Comparison of ENCODE assay signal across 1 cellular context in genomic region chr9:133715295-133715865, GRCh38.
TF ChIP-seq lines count a peak whose summit lies in the region.

No MANE protein-coding gene starts in this region.

TF ChIP-seq in H1, 55 proteins besides CTCF, POLR2A, EP300 and RAD21 (continued from another document):
- no peak for TF ChIP-seq E2F6 (IDR thresholded peaks at IDR 0.05)
- no peak for TF ChIP-seq ASH2L (IDR thresholded peaks at IDR 0.05; ENCODE audit: low read length)
- no peak for TF ChIP-seq SIRT6 (IDR thresholded peaks at IDR 0.05; ENCODE audit: low read length)
- no peak for TF ChIP-seq YY1 (IDR thresholded peaks at IDR 0.05; ENCODE audit: low read depth, low read length)
- no peak for TF ChIP-seq SRF (IDR thresholded peaks at IDR 0.05; ENCODE audit: low read depth, low read length)
- TF ChIP-seq CTBP2 (IDR thresholded peaks at IDR 0.05; ENCODE audit: borderline replicate concordance, insufficient read depth, insufficient read length, low read length) = no peak
- no peak for TF ChIP-seq TEAD4 (IDR thresholded peaks at IDR 0.05; ENCODE audit: low read depth, low read length)
TF ChIP-seq in H1: peak in this region for 0.
